ENCODE assay signal across 11 cellular contexts in the genomic region with DNA sequence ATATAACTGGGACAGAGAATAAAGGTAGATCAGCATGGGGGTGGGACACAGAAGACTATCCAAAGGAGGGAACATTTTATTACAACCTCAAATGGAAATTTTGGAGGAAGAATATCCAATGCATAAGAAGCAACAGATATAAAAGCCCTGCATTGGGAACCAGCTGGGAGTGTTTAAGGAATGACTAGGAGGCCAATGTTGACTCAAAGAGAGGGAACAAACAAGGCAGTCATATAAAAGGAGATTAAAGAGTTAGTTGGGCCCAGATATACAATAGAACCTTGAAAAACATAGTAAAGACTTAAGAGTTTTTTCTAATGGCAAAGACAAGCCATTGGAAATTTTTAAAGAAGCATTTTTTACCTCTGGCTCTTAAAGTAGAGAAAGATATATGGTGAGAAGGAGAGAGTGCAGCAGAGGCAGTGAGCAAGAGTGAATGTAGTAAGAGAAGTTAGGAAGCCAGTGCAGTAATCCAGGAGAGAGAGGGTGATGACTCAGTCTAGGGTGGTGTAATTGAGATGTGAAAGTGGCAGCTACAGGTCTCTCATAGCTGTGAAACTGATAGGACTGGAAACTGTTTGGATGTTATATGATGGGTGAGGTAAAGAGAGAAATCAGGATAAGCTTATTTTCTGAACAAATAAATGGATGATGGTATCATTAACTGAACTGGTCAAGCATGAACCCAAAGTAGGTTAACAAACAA.
DNase-seq lines count a peak whose midpoint lies in the region; ATAC-seq and TF ChIP-seq lines count a peak whose summit lies in the region.
"Had no signal": no experiment of that assay in that cellular context is flagged by ENCODE, and none has a peak within 500 bp of the region (broad histone marks: within the 10 kb centered on the region; RNA-seq: fewer than 3 reads in every experiment).

No MANE protein-coding gene starts in this region.

- no peak overlapping the region for H3K27ac Mint-ChIP-seq in progenitor cell of endocrine pancreas
- H3K27ac Mint-ChIP-seq: CD14-positive monocyte had no signal

- H3K27me3 Mint-ChIP-seq in progenitor cell of endocrine pancreas: peaks cover 3% of the 10 kb centered on the region

- no peaks in the 10 kb centered on the region for H3K36me3 Mint-ChIP-seq in progenitor cell of endocrine pancreas (ENCODE audit: insufficient read depth)
- H3K36me3 Mint-ChIP-seq: CD14-positive monocyte had no signal

- no peak overlapping the region for H3K4me3 ChIP-seq in epithelial cell of esophagus (ENCODE audit: low read length)

- no peak for TF ChIP-seq CTCF in epithelial cell of esophagus (IDR thresholded peaks at IDR 0.05; ENCODE audit: insufficient read depth, low read depth, low read length, missing control alignments)
- TF ChIP-seq CTCF in progenitor cell of endocrine pancreas (IDR thresholded peaks at IDR 0.05; ENCODE audit: unreplicated experiment): no peak

- ATAC-seq in GM18868 (IDR thresholded peaks at IDR 0.05; ENCODE audit: unreplicated experiment) (peak; percentile 81), HG02938 (IDR thresholded peaks at IDR 0.05; ENCODE audit: unreplicated experiment) (peak; percentile 68)

- H3K4me3 Mint-ChIP-seq in progenitor cell of endocrine pancreas (ENCODE audit: low read depth): no peak overlapping the region
- H3K4me3 Mint-ChIP-seq: CD14-positive monocyte had no signal

- no peaks in the 10 kb centered on the region for H3K9me3 Mint-ChIP-seq in progenitor cell of endocrine pancreas (ENCODE audit: low read depth)

- DNase-seq in NCI-H1417 treated with DMSO at 0.1 percent for 48 hours (lab: John Stamatoyannopoulos, UW) (peak; percentile 39), epithelial cell of esophagus (ENCODE audit: low read depth) (peak; percentile 74), SIG-M5 (lab: John Stamatoyannopoulos, UW) (no peak), G401 (ENCODE audit: low spot score) (no peak), KBM-7 (no peak), progenitor cell of endocrine pancreas (ENCODE audit: low spot score, unreplicated experiment) (no peak)
- DNase-seq: H7, T-helper 9 cell had no signal

- in situ Hi-C loops in G401 (cut with HindIII; ENCODE audit: low sequenced_read_pairs) (no loop called here), KBM-7 (cut with MboI; ENCODE audit: low pct_unique_long_range_greater_than_20kb, low sequenced_read_pairs) (no loop called here)

- H3K4me1 Mint-ChIP-seq in progenitor cell of endocrine pancreas (ENCODE audit: low read depth): no peaks in the 10 kb centered on the region
- H3K4me1 Mint-ChIP-seq: CD14-positive monocyte had no signal

Comparison
In these comparisons a context has a peak if more than half of its experiments do, and no peak if none do; other contexts are left out.
1. DNase-seq: peak in NCI-H1417 treated with DMSO at 0.1 percent for 48 hours (single experiment) and epithelial cell of esophagus (single experiment); none in SIG-M5 (single experiment), G401 (single experiment), KBM-7 (single experiment) and progenitor cell of endocrine pancreas (single experiment).